In genomic region chr5:99808657-99809230, GRCh38 we compare ENCODE assay signal across 8 cellular contexts.
"Had no signal": no experiment of that assay in that cellular context is flagged by ENCODE, and none has a peak within 500 bp of the region (broad histone marks: within the 10 kb centered on the region; RNA-seq: fewer than 3 reads in every experiment).

No MANE protein-coding gene starts in this region.

- DNase-seq: GDM1, GF-D8 had no signal

- H3K4me3 ChIP-seq: GM12878 had no signal

- ATAC-seq: GM12878 had no signal

- FAIRE-seq: G401.6, GM12878, GM12891, GM12892, GM18507, GM19239 had no signal
